Comparison of ENCODE assay signal across 24 cellular contexts in genomic region chr3:45759851-45760250, GRCh38. TPM values are rescaled to one million over a fixed set of nuclear protein-coding genes. Genes with fewer than 3 reads are reported as not detected.
"Had no signal": no experiment of that assay in that cellular context is flagged by ENCODE, and none has a peak within 500 bp of the region (broad histone marks: within the 10 kb centered on the region; RNA-seq: fewer than 3 reads in every experiment).

No MANE protein-coding gene starts in this region.

- DNase-seq: IMR-90, Karpas-422, KG1, MM.1S, NCI-H1092 treated with DMSO at 0.1 percent for 48 hours, NCI-H1436, NCI-H187, NCI-H2029, NCI-H2081 treated with DMSO at 0.1 percent for 48 hours, NCI-H2171, NCI-H226, NCI-H446, NCI-H510A, NCI-H524 treated with DMSO at 0.1 percent for 48 hours, NCI-H69, NCI-H774, PC-3, SHP77, SK-N-SH had no signal

- H3K27ac ChIP-seq: RWPE1 had no signal

- H3K9me3 ChIP-seq: SK-N-SH had no signal

- ATAC-seq: HepG2, Panc1, PC-3 had no signal

RNA-seq across cellular contexts. Expression of gene SLC6A20, which starts 36.5 kb away (rescaled TPM):
- total RNA-seq: HepG2, HT1080, IMR-90, PC-3, SK-MEL-5 had no signal
- polyA plus RNA-seq: HepG2, IMR-90, SK-N-SH had no signal
